In the genomic region with DNA sequence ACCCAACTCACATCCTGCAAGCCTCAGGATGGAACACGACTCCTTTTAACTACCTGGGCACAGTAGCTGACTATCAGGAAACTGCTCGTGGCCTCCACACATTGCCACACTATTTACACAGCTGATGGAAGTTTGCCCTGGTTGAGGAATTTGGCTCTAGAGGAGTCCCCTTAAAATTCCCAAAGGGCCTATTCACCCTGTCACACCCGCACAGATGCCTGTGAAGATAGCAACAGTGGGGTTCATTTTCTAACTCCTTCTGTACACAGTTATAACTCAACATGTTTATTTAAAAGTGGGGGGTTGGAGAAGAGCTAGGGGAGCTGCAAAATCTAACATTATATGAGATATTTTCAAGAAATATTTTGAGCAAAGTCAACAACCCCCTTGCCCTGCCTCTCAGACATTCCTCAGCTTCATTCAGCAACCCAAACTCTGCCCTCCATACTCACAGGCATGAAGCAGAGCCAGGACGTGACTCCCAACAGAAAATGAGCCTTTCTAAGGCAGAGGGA, we compare ENCODE assay signal across 10 cellular contexts. TPM values are rescaled to one million over a fixed set of nuclear protein-coding genes. Genes with fewer than 3 reads are reported as not detected.
DNase-seq lines count a peak whose midpoint lies in the region; ATAC-seq and TF ChIP-seq lines count a peak whose summit lies in the region.
"Had no signal": no experiment of that assay in that cellular context is flagged by ENCODE, and none has a peak within 500 bp of the region (broad histone marks: within the 10 kb centered on the region; RNA-seq: fewer than 3 reads in every experiment).

No MANE protein-coding gene starts in this region.

- WGBS in GM23248 (ENCODE audit: low coverage in 1 of 2, low lambda C conversion rate in 2 of 2, missing lambda C conversion rate in 2 of 2), 2 experiments = 34 to 40% methylated on average over 4 of the region's 4 CpGs
- 80% methylated on average over 3 of the region's 4 CpGs for WGBS in SK-N-SH (ENCODE audit: low lambda C conversion rate)
- 12 to 15% (median 14%) methylated on average over 4 of the region's 4 CpGs for WGBS in psoas muscle, 3 donors

- H3K4me1 Mint-ChIP-seq in activated CD8-positive, alpha-beta T cell treated with anti-CD3 and anti-CD28 coated beads for 36 hours (ENCODE audit: low read depth) = no peaks in the 10 kb centered on the region

- H3K9me3 ChIP-seq in GM23248 (ENCODE audit: low read depth) (no peaks in the 10 kb centered on the region), SK-N-SH (no peaks in the 10 kb centered on the region), psoas muscle (no peaks in the 10 kb centered on the region)

- H3K27ac ChIP-seq in GM23248 = peak overlapping the region; percentile 42
- H3K27ac ChIP-seq in SK-N-SH (ENCODE audit: low read depth in 2 of 2, low read length in 1 of 2) = peak overlapping the region; percentile 11 to 58; a peak in 3 of 4 replicates
- H3K27ac ChIP-seq in psoas muscle = no peak overlapping the region

- H3K9me2 ChIP-seq in GM23248 (ENCODE audit: insufficient read depth) (no peaks in the 10 kb centered on the region), SK-N-SH (no peaks in the 10 kb centered on the region)

- no peak overlapping the region for H3K4me3 Mint-ChIP-seq in activated CD8-positive, alpha-beta T cell treated with anti-CD3 and anti-CD28 coated beads for 36 hours

- no peak overlapping the region for H2AFZ ChIP-seq in GM23248
- no peak overlapping the region for H2AFZ ChIP-seq in SK-N-SH (ENCODE audit: low read depth)

- no peak for TF ChIP-seq EP300 in SK-N-SH (IDR thresholded peaks at IDR 0.05; ENCODE audit: borderline replicate concordance in 1 of 2, low read depth in 1 of 2, low read length in 1 of 2)

- H3K9ac ChIP-seq in GM23248 (peak overlapping the region; percentile 23; the same call in 1 of the 2 replicates), SK-N-SH (no peak overlapping the region; the same call in 1 of the 2 replicates)

- H3K79me2 ChIP-seq in GM23248 (ENCODE audit: insufficient read depth) = peaks cover 100% of the 10 kb centered on the region
- H3K79me2 ChIP-seq in SK-N-SH (ENCODE audit: insufficient read depth) = peaks cover 97% of the 10 kb centered on the region

- H3F3A ChIP-seq in GM23248 (ENCODE audit: insufficient read depth) = peaks cover 92% of the 10 kb centered on the region
- peaks cover 26% of the 10 kb centered on the region for H3F3A ChIP-seq in SK-N-SH (replicated peaks; ENCODE audit: insufficient read depth)

- no peaks in the 10 kb centered on the region for H3K9me3 Mint-ChIP-seq in activated CD8-positive, alpha-beta T cell treated with anti-CD3 and anti-CD28 coated beads for 36 hours

- H3K4me3 ChIP-seq in GM23248 (0 out of 2 replicates have a peak overlapping the region, but pooled peaks have one; percentile 3), SK-N-SH (ENCODE audit: low read depth in 2 of 2, low read length in 1 of 2) (no peak overlapping the region), psoas muscle (no peak overlapping the region)

- H3K36me3 ChIP-seq in GM23248 (ENCODE audit: low read depth) (peaks cover 36% of the 10 kb centered on the region), SK-N-SH (replicated peaks in 1 of 2; ENCODE audit: control insufficient read depth in 1 of 2, insufficient read depth in 2 of 2, low read length in 1 of 2) (peaks cover 4 to 31% of the 10 kb centered on the region in 2 experiments), psoas muscle (ENCODE audit: insufficient read depth in 1 of 2, low read depth in 1 of 2) (no peaks in the 10 kb centered on the region)

- H3K4me1 ChIP-seq in GM23248 (ENCODE audit: insufficient read depth) (peaks cover 61% of the 10 kb centered on the region), SK-N-SH (ENCODE audit: control insufficient read depth in 1 of 2, insufficient read depth in 2 of 2, low read depth in 1 of 2, low read length in 1 of 2) (peaks cover 0 to 18% of the 10 kb centered on the region in 2 experiments; a peak in 2 of 4 replicates), psoas muscle (peaks cover 4% of the 10 kb centered on the region)

- no peak overlapping the region for H3K27ac Mint-ChIP-seq in activated CD8-positive, alpha-beta T cell treated with anti-CD3 and anti-CD28 coated beads for 36 hours

- H3K27me3 Mint-ChIP-seq in activated CD8-positive, alpha-beta T cell treated with anti-CD3 and anti-CD28 coated beads for 36 hours = peaks cover 17% of the 10 kb centered on the region

- peaks cover 41% of the 10 kb centered on the region for H4K20me1 ChIP-seq in GM23248 (ENCODE audit: insufficient read depth)
- no peaks in the 10 kb centered on the region; the same call in 1 of the 2 replicates for H4K20me1 ChIP-seq in SK-N-SH (ENCODE audit: insufficient read depth)

- peak; percentile 13 for ATAC-seq in left ventricle myocardium superior
- ATAC-seq in psoas muscle = peak; percentile 23 to 64 (median 58)
- no peak for ATAC-seq in HG02571 (IDR thresholded peaks at IDR 0.05; ENCODE audit: unreplicated experiment)
- no peak for ATAC-seq in GM21447 (IDR thresholded peaks at IDR 0.05; ENCODE audit: unreplicated experiment)
- ATAC-seq in activated CD8-positive, alpha-beta T cell treated with anti-CD3 and anti-CD28 coated beads for 36 hours = no peak

- H3K4me2 ChIP-seq in GM23248 (ENCODE audit: unreplicated experiment) (peak overlapping the region; percentile 57), SK-N-SH (peak overlapping the region; percentile 23)

- H3K36me3 Mint-ChIP-seq in activated CD8-positive, alpha-beta T cell treated with anti-CD3 and anti-CD28 coated beads for 36 hours (ENCODE audit: low read depth) = no peaks in the 10 kb centered on the region

- no peak for TF ChIP-seq CTCF in SK-N-SH (IDR thresholded peaks at IDR 0.05)
- no peak for TF ChIP-seq CTCF in psoas muscle (IDR thresholded peaks at IDR 0.05)
- TF ChIP-seq CTCF in activated CD8-positive, alpha-beta T cell treated with anti-CD3 and anti-CD28 coated beads for 36 hours (IDR thresholded peaks at IDR 0.05) = no peak

- CTCF ChIA-PET in SK-N-SH (lab: Yijun Ruan, JAX) = interaction anchor here (0.9 to 1.4 kb wide), 2 partner anchors 42 to 239 kb away, joined by 3 to 5 read pairs; no protein-coding TSS in a partner anchor
- CTCF ChIA-PET in activated CD8-positive, alpha-beta T cell treated with anti-CD3 and anti-CD28 coated beads for 36 hours (lab: Charles Lee) = no interaction called here

- intact Hi-C loops in left ventricle myocardium superior (cut with micrococcal nuclease) = no loop called here
- intact Hi-C loops in psoas muscle (cut with DNase I) = no loop called here
- intact Hi-C loops in activated CD8-positive, alpha-beta T cell treated with anti-CD3 and anti-CD28 coated beads for 36 hours (cut with micrococcal nuclease) = no loop called here

- DNase-seq in GM23248 (peak; percentile 62), SK-N-SH (no peak), left ventricle myocardium superior (no peak), psoas muscle (no peak), OCI-M1 (lab: John Stamatoyannopoulos, UW) (no peak)
- DNase-seq in activated CD8-positive, alpha-beta T cell treated with anti-CD3 and anti-CD28 coated beads for 36 hours = no peak
- DNase-seq: activated naive CD4-positive, alpha-beta T cell treated with Interleukin-2 at 50 U/mL for 16 hours; NCI-H526 had no signal

- no peak for TF ChIP-seq RAD21 in SK-N-SH (IDR thresholded peaks at IDR 0.05; ENCODE audit: low read length)

- H3K27me3 ChIP-seq in GM23248 (replicated peaks; ENCODE audit: insufficient read depth) (no peaks in the 10 kb centered on the region), SK-N-SH (ENCODE audit: insufficient read depth) (no peaks in the 10 kb centered on the region), psoas muscle (ENCODE audit: insufficient read depth in 3 of 3, low read length in 2 of 3) (no peaks in the 10 kb centered on the region)

- POLR2A ChIA-PET in SK-N-SH (lab: Yijun Ruan, JAX) = no interaction called here
- POLR2A ChIA-PET in activated CD8-positive, alpha-beta T cell treated with anti-CD3 and anti-CD28 coated beads for 36 hours (lab: Charles Lee) = no interaction called here

- in situ Hi-C loops in GM23248 (cut with MboI) = no loop called here

TF ChIP-seq in SK-N-SH, 30 proteins besides CTCF, POLR2A, EP300 and RAD21 (continues in another document):
- TF ChIP-seq, protein P1, sequence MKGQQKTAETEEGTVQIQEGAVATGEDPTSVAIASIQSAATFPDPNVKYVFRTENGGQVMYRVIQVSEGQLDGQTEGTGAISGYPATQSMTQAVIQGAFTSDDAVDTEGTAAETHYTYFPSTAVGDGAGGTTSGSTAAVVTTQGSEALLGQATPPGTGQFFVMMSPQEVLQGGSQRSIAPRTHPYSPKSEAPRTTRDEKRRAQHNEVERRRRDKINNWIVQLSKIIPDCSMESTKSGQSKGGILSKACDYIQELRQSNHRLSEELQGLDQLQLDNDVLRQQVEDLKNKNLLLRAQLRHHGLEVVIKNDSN (IDR thresholded peaks at IDR 0.05; ENCODE audit: borderline replicate concordance, low read depth) = no peak
- TF ChIP-seq, protein P2, sequence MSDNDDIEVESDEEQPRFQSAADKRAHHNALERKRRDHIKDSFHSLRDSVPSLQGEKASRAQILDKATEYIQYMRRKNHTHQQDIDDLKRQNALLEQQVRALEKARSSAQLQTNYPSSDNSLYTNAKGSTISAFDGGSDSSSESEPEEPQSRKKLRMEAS (IDR thresholded peaks at IDR 0.05; ENCODE audit: low read depth) = no peak

RNA-seq across cellular contexts. Expression of gene CCN1, which starts 35.8 kb away (rescaled TPM):
- total RNA-seq in GM23248 (2014; rRNA removed; shearing (Covaris generic)) = 93.5 and 106 TPM in 2 replicates
- 930 and 943 TPM in 2 replicates for polyA plus RNA-seq in GM23248 (2016; fragmentation: Nextera tagmentation; extraction: Ambion mirVana)
- polyA plus RNA-seq in SK-N-SH (2012; rRNA removed) = 363 and 543 TPM in 2 replicates
- 493 and 569 TPM in 2 replicates for polyA plus RNA-seq in SK-N-SH (2012; cell fraction: cytosol; rRNA removed)
- polyA plus RNA-seq in SK-N-SH (2012; cell fraction: nucleus; rRNA removed) = 806 and 1,198 TPM in 2 replicates
- total RNA-seq in left ventricle myocardium superior = 32.6 TPM
- 100 to 1,000 TPM in 2 of 4 donors, 10 to 100 TPM in 2; 43.3 to 171 (median 103) TPM for total RNA-seq in psoas muscle
- polyA plus RNA-seq in psoas muscle = 10 to 100 TPM in 2 of 3 donors, 1 to 10 TPM in 1; 10.0 to 21.6 (median 20.5) TPM
- under 1 TPM in 1 of 2 experiments, not detected in 1; 0.16 TPM for total RNA-seq in activated CD8-positive, alpha-beta T cell treated with anti-CD3 and anti-CD28 coated beads for 36 hours

Comparison
In these comparisons a context has a peak if more than half of its experiments do, and no peak if none do; other contexts are left out.
1. ATAC-seq: peak in left ventricle myocardium superior (single experiment) and psoas muscle (4 of 4); none in HG02571 (single experiment), GM21447 (single experiment) and activated CD8-positive, alpha-beta T cell treated with anti-CD3 and anti-CD28 coated beads for 36 hours (single experiment).
2. RNA of gene CCN1, which starts 35.8 kb away (total RNA-seq): 43.3 to 171 TPM in psoas muscle, 93.5 to 106 TPM in GM23248 and 32.6 TPM in left ventricle myocardium superior (single experiment); 0.16 TPM in activated CD8-positive, alpha-beta T cell treated with anti-CD3 and anti-CD28 coated beads for 36 hours; every median in the first group is over 10 times any median in the second.